11 cellular contexts compared by ENCODE assay signal in the genomic region with DNA sequence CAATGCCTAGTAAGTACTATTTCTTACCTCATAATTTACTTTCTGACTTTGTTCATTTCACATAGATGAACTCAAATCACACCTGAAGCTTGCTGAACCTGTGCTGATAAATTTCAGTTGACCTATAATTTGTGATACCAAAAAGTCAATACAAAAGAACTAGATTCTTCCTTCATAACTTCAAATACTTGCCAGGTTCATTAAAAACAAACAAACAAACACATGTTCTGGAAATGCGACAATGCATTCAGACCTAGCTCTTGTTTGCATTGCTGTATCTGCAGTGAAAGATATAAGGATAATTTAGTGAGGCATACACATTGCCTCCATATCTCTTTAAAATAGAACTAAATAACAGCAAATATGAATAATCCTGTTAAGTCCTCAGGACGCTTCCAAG.
"Had no signal": no experiment of that assay in that cellular context is flagged by ENCODE, and none has a peak within 500 bp of the region (broad histone marks: within the 10 kb centered on the region; RNA-seq: fewer than 3 reads in every experiment).

No MANE protein-coding gene starts in this region.

- H3K9me3 ChIP-seq: HAP-1 had no signal

- H3K9ac ChIP-seq: GM23248 had no signal

- FAIRE-seq: H1, H54 had no signal

- ATAC-seq: GM23338, HCT116 had no signal

- H3K36me3 ChIP-seq: HAP-1 had no signal

- H3K4me3 Mint-ChIP-seq: GM23338, H9, HFFc6 had no signal

- H3K27ac Mint-ChIP-seq: GM23338, H9, HFFc6 had no signal

- DNase-seq: GM23248, GOT3, H7, H9, HCEC 1CT, HFFc6 had no signal

- H3K9me3 Mint-ChIP-seq: HFFc6 had no signal

- H3K4me3 ChIP-seq: GM23248, GM23338, HAP-1 had no signal

- H3K27ac ChIP-seq: GM23248 had no signal

- H3K4me2 ChIP-seq: GM23338 had no signal

- H2AFZ ChIP-seq: GM23248, GM23338 had no signal
